Comparison of ENCODE assay signal across 14 cellular contexts in genomic region chr1:235357485-235358378, GRCh38.
DNase-seq lines count a peak whose midpoint lies in the region; ATAC-seq lines count a peak whose summit lies in the region.
"Had no signal": no experiment of that assay in that cellular context is flagged by ENCODE, and none has a peak within 500 bp of the region (broad histone marks: within the 10 kb centered on the region; RNA-seq: fewer than 3 reads in every experiment).

No MANE protein-coding gene starts in this region.

- H3K4me1 ChIP-seq in HAP-1 (peaks cover 12% of the 10 kb centered on the region), NT2/D1 (ENCODE audit: insufficient read depth, insufficient read length) (peaks cover 5% of the 10 kb centered on the region)
- H3K4me1 ChIP-seq: foreskin keratinocyte had no signal

- H3K4me3 ChIP-seq in HAP-1 (no peak overlapping the region), NT2/D1 (ENCODE audit: insufficient read length, low read depth) (no peak overlapping the region)

- DNase-seq in DMS79 (lab: John Stamatoyannopoulos, UW) (peak; percentile 8), HAP-1 (ENCODE audit: low spot score in 2 of 2) (peak; percentile 31 to 36), NT2/D1 (ENCODE audit: low read depth, low spot score) (peak; percentile 18), islet precursor cell (peak; percentile 60), HCEC 1CT (no peak), AG08395 (ENCODE audit: low spot score) (no peak)
- DNase-seq: activated CD4-positive, CD25-positive, alpha-beta regulatory T cell; activated CD8-positive, alpha-beta memory T cell treated with anti-CD3 and anti-CD28 coated beads, Interleukin-2, amount 50 U/mL, for 4 hours; activated naive CD4-positive, alpha-beta T cell treated with anti-CD3 and anti-CD28 coated beads, Interleukin-2, amount 10 ng/mL, durations not matched to agents 7 days and 5 days; central memory CD4-positive, alpha-beta T cell; foreskin keratinocyte; NCI-H1105 had no signal

- no peaks in the 10 kb centered on the region for H3K27me3 ChIP-seq in HAP-1 (ENCODE audit: low read depth)
- no peaks in the 10 kb centered on the region for H3K27me3 ChIP-seq in NT2/D1 (ENCODE audit: insufficient read depth, insufficient read length)
- H3K27me3 ChIP-seq: foreskin keratinocyte had no signal

- H3K9me3 ChIP-seq in HAP-1 (no peaks in the 10 kb centered on the region), NT2/D1 (ENCODE audit: insufficient read depth, low read length) (no peaks in the 10 kb centered on the region)

- H3K36me3 ChIP-seq in HAP-1 (replicated peaks), result no peaks in the 10 kb centered on the region
- no peaks in the 10 kb centered on the region for H3K36me3 ChIP-seq in NT2/D1 (ENCODE audit: insufficient read depth, insufficient read length, low read length)

- in situ Hi-C loops in HAP-1 (cut with MboI; ENCODE audit: low sequenced_read_pairs), result no loop called here

- ATAC-seq in GM18870 (IDR thresholded peaks at IDR 0.05; ENCODE audit: unreplicated experiment), result no peak
- no peak for ATAC-seq in HG03469 (IDR thresholded peaks at IDR 0.05; ENCODE audit: unreplicated experiment)
- ATAC-seq: foreskin keratinocyte had no signal

- H3K9ac ChIP-seq in NT2/D1 (ENCODE audit: insufficient read length, low read depth), result peak overlapping the region; percentile 63

Comparison
In these comparisons a context has a peak if more than half of its experiments do, and no peak if none do; other contexts are left out.
1. DNase-seq: peak in DMS79 (single experiment), HAP-1 (2 of 2), NT2/D1 (single experiment) and islet precursor cell (single experiment); none in HCEC 1CT (single experiment) and AG08395 (single experiment).